15 cellular contexts compared by ENCODE assay signal in the genomic region with DNA sequence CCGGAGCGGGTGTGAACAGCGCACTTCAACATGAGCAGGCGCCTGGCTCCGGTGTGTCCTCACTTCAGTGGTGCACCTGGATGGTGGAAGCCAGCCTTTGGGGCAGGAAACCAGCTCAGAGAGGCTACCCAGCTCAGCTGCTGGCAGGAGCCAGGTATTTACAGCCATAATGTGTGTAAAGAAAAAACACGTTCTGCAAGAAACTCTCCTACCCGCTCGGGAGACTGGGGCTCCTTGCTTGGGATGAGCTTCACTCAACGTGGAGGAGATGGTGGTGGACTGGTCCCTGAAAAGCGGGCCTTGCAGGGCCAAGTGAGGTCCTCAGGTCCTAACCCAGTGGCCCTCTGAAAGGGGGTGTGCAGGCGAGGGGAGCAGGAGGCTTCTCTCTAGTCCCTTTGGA. TPM values are rescaled to one million over a fixed set of nuclear protein-coding genes. Genes with fewer than 3 reads are reported as not detected.
A peak's percentile ranks its signal among the peaks of the same experiment; 100 is the strongest.
DNase-seq lines count a peak whose midpoint lies in the region; ATAC-seq and TF ChIP-seq lines count a peak whose summit lies in the region.
"Had no signal": no experiment of that assay in that cellular context is flagged by ENCODE, and none has a peak within 500 bp of the region (broad histone marks: within the 10 kb centered on the region; RNA-seq: fewer than 3 reads in every experiment).

No MANE protein-coding gene starts in this region.

- peaks cover 12% of the 10 kb centered on the region for H3K36me3 Mint-ChIP-seq in activated CD8-positive, alpha-beta T cell treated with anti-CD3 and anti-CD28 coated beads, Interleukin-2, amount 10 ng/mL, durations not matched to agents 7 days and 5 days (ENCODE audit: low read depth)
- peaks cover 6% of the 10 kb centered on the region for H3K36me3 Mint-ChIP-seq in activated CD8-positive, alpha-beta T cell treated with anti-CD3 and anti-CD28 coated beads for 36 hours (ENCODE audit: low read depth)
- peaks cover 21% of the 10 kb centered on the region for H3K36me3 Mint-ChIP-seq in endothelial cell (ENCODE audit: low read depth, unreplicated experiment)
- H3K36me3 Mint-ChIP-seq in stimulated activated effector memory CD8-positive, alpha-beta T cell treated with anti-CD3 and anti-CD28 coated beads, Interleukin-12 subunit alpha, Interleukin-12 subunit beta, amount 100 ng/mL, for 72 hours = peaks cover 31% of the 10 kb centered on the region

- H3K4me2 ChIP-seq in Karpas-422 (ENCODE audit: low read depth, low read length, poor library complexity, severe bottlenecking) = no peak overlapping the region

- H3K79me2 ChIP-seq in Karpas-422 (ENCODE audit: low read length) = no peaks in the 10 kb centered on the region

- H3K9me2 ChIP-seq in Karpas-422 (replicated peaks; ENCODE audit: insufficient read depth, low read length) = no peaks in the 10 kb centered on the region

- H3K27me3 Mint-ChIP-seq in activated CD8-positive, alpha-beta T cell treated with anti-CD3 and anti-CD28 coated beads, Interleukin-2, amount 10 ng/mL, durations not matched to agents 7 days and 5 days (ENCODE audit: low read depth) = no peaks in the 10 kb centered on the region
- H3K27me3 Mint-ChIP-seq in activated CD8-positive, alpha-beta T cell treated with anti-CD3 and anti-CD28 coated beads for 36 hours = no peaks in the 10 kb centered on the region
- peaks cover 15% of the 10 kb centered on the region for H3K27me3 Mint-ChIP-seq in endothelial cell (ENCODE audit: unreplicated experiment)

- TF ChIP-seq CTCF in activated CD8-positive, alpha-beta T cell treated with anti-CD3 and anti-CD28 coated beads for 36 hours (IDR thresholded peaks at IDR 0.05) = no peak
- TF ChIP-seq CTCF in endothelial cell (IDR thresholded peaks at IDR 0.05; ENCODE audit: unreplicated experiment) = no peak

- H4K20me1 ChIP-seq in Karpas-422 (ENCODE audit: insufficient read depth, low read depth, low read length) = no peaks in the 10 kb centered on the region

- intact Hi-C loops in activated CD8-positive, alpha-beta T cell treated with anti-CD3 and anti-CD28 coated beads for 36 hours (cut with micrococcal nuclease) = no loop called here

- H2AFZ ChIP-seq in Karpas-422 (ENCODE audit: low read length) = no peak overlapping the region

- H3K4me3 Mint-ChIP-seq in activated CD8-positive, alpha-beta T cell treated with anti-CD3 and anti-CD28 coated beads, Interleukin-2, amount 10 ng/mL, durations not matched to agents 7 days and 5 days = no peak overlapping the region
- no peak overlapping the region for H3K4me3 Mint-ChIP-seq in activated CD8-positive, alpha-beta T cell treated with anti-CD3 and anti-CD28 coated beads for 36 hours
- no peak overlapping the region for H3K4me3 Mint-ChIP-seq in endothelial cell (ENCODE audit: unreplicated experiment)
- H3K4me3 Mint-ChIP-seq in stimulated activated effector memory CD8-positive, alpha-beta T cell treated with anti-CD3 and anti-CD28 coated beads, Interleukin-12 subunit alpha, Interleukin-12 subunit beta, amount 100 ng/mL, for 72 hours = no peak overlapping the region

- no peak overlapping the region for H3K9ac ChIP-seq in Karpas-422 (ENCODE audit: low read length)

- no peak for ATAC-seq in activated CD8-positive, alpha-beta T cell treated with anti-CD3 and anti-CD28 coated beads, Interleukin-2, amount 10 ng/mL, durations not matched to agents 7 days and 5 days
- no peak for ATAC-seq in activated CD8-positive, alpha-beta T cell treated with anti-CD3 and anti-CD28 coated beads for 36 hours
- ATAC-seq in stimulated activated effector memory CD8-positive, alpha-beta T cell treated with anti-CD3 and anti-CD28 coated beads, Interleukin-12 subunit alpha, Interleukin-12 subunit beta, amount 100 ng/mL, for 72 hours = no peak
- no peak for ATAC-seq in activated CD4-positive, CD25-positive, alpha-beta regulatory T cell treated with anti-CD3 and anti-CD28 coated beads, Interleukin-2, amount 50 U/mL, for 24 hours
- ATAC-seq: PC-3 had no signal

- CTCF ChIA-PET in activated CD8-positive, alpha-beta T cell treated with anti-CD3 and anti-CD28 coated beads, Interleukin-2, amount 10 ng/mL, durations not matched to agents 7 days and 5 days (lab: Charles Lee) = interaction anchor here (1.0 to 5.3 kb wide), 3 partner anchors 13 to 112 kb away, joined by 3 to 58 read pairs (median 5); no protein-coding TSS in a partner anchor
- CTCF ChIA-PET in activated CD8-positive, alpha-beta T cell treated with anti-CD3 and anti-CD28 coated beads for 36 hours (lab: Charles Lee) = interaction anchor here (0.7 to 7.2 kb wide), 4 partner anchors 10 to 28 kb away, joined by 3 to 77 read pairs (median 10); no protein-coding TSS in a partner anchor

- no peak for DNase-seq in activated CD8-positive, alpha-beta T cell treated with anti-CD3 and anti-CD28 coated beads, Interleukin-2, amount 10 ng/mL, durations not matched to agents 7 days and 5 days
- DNase-seq in activated CD8-positive, alpha-beta T cell treated with anti-CD3 and anti-CD28 coated beads for 36 hours = no peak
- DNase-seq in Karpas-422 (peak; percentile 14), endothelial cell (ENCODE audit: low spot score) (no peak), GM19238 (ENCODE audit: insufficient read length, low spot score) (no peak)
- no peak for DNase-seq in stimulated activated effector memory CD8-positive, alpha-beta T cell treated with anti-CD3 and anti-CD28 coated beads, Interleukin-12 subunit alpha, Interleukin-12 subunit beta, amount 100 ng/mL, for 72 hours (ENCODE audit: low spot score in 2 of 2)
- no peak for DNase-seq in stimulated activated CD4-positive, alpha-beta T cell treated with anti-CD3 and anti-CD28 coated beads, Interleukin-2, amount 100 ng/mL, for 24 hours
- DNase-seq: C1 segment of cervical spinal cord, Caco-2, NCI-H146, NCI-H2107, NCI-H69, PC-3 had no signal

- H3K27ac ChIP-seq in Karpas-422 (ENCODE audit: low read length) = no peak overlapping the region

- H3K36me3 ChIP-seq in Karpas-422 (ENCODE audit: insufficient read depth, low read length) = no peaks in the 10 kb centered on the region

- H3K27me3 ChIP-seq in Karpas-422 (ENCODE audit: low read length) = no peaks in the 10 kb centered on the region

- no peaks in the 10 kb centered on the region for H3K4me1 ChIP-seq in Karpas-422 (ENCODE audit: low read length)
- H3K4me1 ChIP-seq: Caco-2 had no signal

- H3K27ac Mint-ChIP-seq in activated CD8-positive, alpha-beta T cell treated with anti-CD3 and anti-CD28 coated beads, Interleukin-2, amount 10 ng/mL, durations not matched to agents 7 days and 5 days = peak overlapping the region; percentile 54
- no peak overlapping the region for H3K27ac Mint-ChIP-seq in activated CD8-positive, alpha-beta T cell treated with anti-CD3 and anti-CD28 coated beads for 36 hours
- H3K27ac Mint-ChIP-seq in endothelial cell (ENCODE audit: unreplicated experiment) = peak overlapping the region; percentile 76
- peak overlapping the region; percentile 57 for H3K27ac Mint-ChIP-seq in stimulated activated effector memory CD8-positive, alpha-beta T cell treated with anti-CD3 and anti-CD28 coated beads, Interleukin-12 subunit alpha, Interleukin-12 subunit beta, amount 100 ng/mL, for 72 hours

- peaks cover 25% of the 10 kb centered on the region for H3K4me1 Mint-ChIP-seq in activated CD8-positive, alpha-beta T cell treated with anti-CD3 and anti-CD28 coated beads, Interleukin-2, amount 10 ng/mL, durations not matched to agents 7 days and 5 days (ENCODE audit: low read depth)
- peaks cover 23% of the 10 kb centered on the region for H3K4me1 Mint-ChIP-seq in activated CD8-positive, alpha-beta T cell treated with anti-CD3 and anti-CD28 coated beads for 36 hours (ENCODE audit: low read depth)
- H3K4me1 Mint-ChIP-seq in endothelial cell (ENCODE audit: unreplicated experiment) = peaks cover 16% of the 10 kb centered on the region
- peaks cover 18% of the 10 kb centered on the region for H3K4me1 Mint-ChIP-seq in stimulated activated effector memory CD8-positive, alpha-beta T cell treated with anti-CD3 and anti-CD28 coated beads, Interleukin-12 subunit alpha, Interleukin-12 subunit beta, amount 100 ng/mL, for 72 hours

- POLR2A ChIA-PET in activated CD8-positive, alpha-beta T cell treated with anti-CD3 and anti-CD28 coated beads, Interleukin-2, amount 10 ng/mL, durations not matched to agents 7 days and 5 days (lab: Charles Lee) = interaction anchor here (0.9 to 1.3 kb wide), 2 partner anchors 12 to 18 kb away, joined by 3 to 7 read pairs; no protein-coding TSS in a partner anchor
- POLR2A ChIA-PET in activated CD8-positive, alpha-beta T cell treated with anti-CD3 and anti-CD28 coated beads for 36 hours (lab: Charles Lee) = interaction anchor here (0.7 to 2.0 kb wide), 5 partner anchors 9 to 16 kb away, joined by 3 to 9 read pairs (median 4); no protein-coding TSS in a partner anchor

- no peak overlapping the region for H3K4me3 ChIP-seq in Karpas-422 (ENCODE audit: low read length)

- no peaks in the 10 kb centered on the region for H3K9me3 ChIP-seq in Karpas-422 (ENCODE audit: low read length)
- H3K9me3 ChIP-seq: Caco-2 had no signal

- no peaks in the 10 kb centered on the region for H3K9me3 Mint-ChIP-seq in activated CD8-positive, alpha-beta T cell treated with anti-CD3 and anti-CD28 coated beads, Interleukin-2, amount 10 ng/mL, durations not matched to agents 7 days and 5 days (ENCODE audit: insufficient read depth)
- H3K9me3 Mint-ChIP-seq in activated CD8-positive, alpha-beta T cell treated with anti-CD3 and anti-CD28 coated beads for 36 hours = no peaks in the 10 kb centered on the region
- H3K9me3 Mint-ChIP-seq in endothelial cell (ENCODE audit: unreplicated experiment) = no peaks in the 10 kb centered on the region
- no peaks in the 10 kb centered on the region for H3K9me3 Mint-ChIP-seq in stimulated activated effector memory CD8-positive, alpha-beta T cell treated with anti-CD3 and anti-CD28 coated beads, Interleukin-12 subunit alpha, Interleukin-12 subunit beta, amount 100 ng/mL, for 72 hours

RNA-seq across cellular contexts. Expression of a gene that starts 7.5 kb away (rescaled TPM):
- total RNA-seq in activated CD8-positive, alpha-beta T cell treated with anti-CD3 and anti-CD28 coated beads, Interleukin-2, amount 10 ng/mL, durations not matched to agents 7 days and 5 days = 1 to 10 TPM; 2.9 to 4.4 TPM
- 1 to 10 TPM; 8.0 to 8.3 TPM for total RNA-seq in activated CD8-positive, alpha-beta T cell treated with anti-CD3 and anti-CD28 coated beads for 36 hours
- total RNA-seq in Karpas-422 (2014; rRNA removed; shearing (Covaris generic); ENCODE audit: low replicate concordance) = 2.0 and 2.1 TPM in 2 replicates
- total RNA-seq in endothelial cell (ENCODE audit: unreplicated experiment) = 78.3 TPM

RNA-seq across cellular contexts. Expression of a gene that starts 24.9 kb away (rescaled TPM):
- 10 to 100 TPM; 40.5 to 41.8 TPM for total RNA-seq in activated CD8-positive, alpha-beta T cell treated with anti-CD3 and anti-CD28 coated beads, Interleukin-2, amount 10 ng/mL, durations not matched to agents 7 days and 5 days
- 10 to 100 TPM; 30.2 to 31.9 TPM for total RNA-seq in activated CD8-positive, alpha-beta T cell treated with anti-CD3 and anti-CD28 coated beads for 36 hours
- 3.9 and 8.8 TPM in 2 replicates for total RNA-seq in Karpas-422 (2014; rRNA removed; shearing (Covaris generic); ENCODE audit: low replicate concordance)
- total RNA-seq in endothelial cell (ENCODE audit: unreplicated experiment) = 31.5 TPM

RNA-seq across cellular contexts. Expression of a gene that starts 31.3 kb away (rescaled TPM):
- total RNA-seq in activated CD8-positive, alpha-beta T cell treated with anti-CD3 and anti-CD28 coated beads, Interleukin-2, amount 10 ng/mL, durations not matched to agents 7 days and 5 days = not detected
- total RNA-seq in activated CD8-positive, alpha-beta T cell treated with anti-CD3 and anti-CD28 coated beads for 36 hours = not detected
- not detected in 2 replicates for total RNA-seq in Karpas-422 (2014; rRNA removed; shearing (Covaris generic); ENCODE audit: low replicate concordance)
- 26.0 TPM for total RNA-seq in endothelial cell (ENCODE audit: unreplicated experiment)

RNA-seq across cellular contexts. Expression of a gene that starts 37.1 kb away (rescaled TPM):
- not detected for total RNA-seq in activated CD8-positive, alpha-beta T cell treated with anti-CD3 and anti-CD28 coated beads, Interleukin-2, amount 10 ng/mL, durations not matched to agents 7 days and 5 days
- not detected for total RNA-seq in activated CD8-positive, alpha-beta T cell treated with anti-CD3 and anti-CD28 coated beads for 36 hours
- not detected in 2 replicates for total RNA-seq in Karpas-422 (2014; rRNA removed; shearing (Covaris generic); ENCODE audit: low replicate concordance)
- 0.13 TPM for total RNA-seq in endothelial cell (ENCODE audit: unreplicated experiment)
- total RNA-seq: Caco-2, LHCN-M2, PC-3 had no signal

Comparison
In these comparisons a context has a peak if more than half of its experiments do, and no peak if none do; other contexts are left out.
1. RNA of a gene that starts 31.3 kb away (total RNA-seq): 26.0 TPM in endothelial cell (single experiment); not detected in activated CD8-positive, alpha-beta T cell treated with anti-CD3 and anti-CD28 coated beads, Interleukin-2, amount 10 ng/mL, durations not matched to agents 7 days and 5 days, not detected in activated CD8-positive, alpha-beta T cell treated with anti-CD3 and anti-CD28 coated beads for 36 hours and not detected in Karpas-422; every median in the first group is over 10 times any median in the second.